Comparison of ENCODE assay signal across 1 cellular context in genomic region chr2:240255811-240256703, GRCh38.
TF ChIP-seq lines count a peak whose summit lies in the region.

No MANE protein-coding gene starts in this region.

TF ChIP-seq in HepG2, 621 proteins besides CTCF, POLR2A, EP300 and RAD21 (continued from another document and continues in another):
- TF ChIP-seq, protein P1, sequence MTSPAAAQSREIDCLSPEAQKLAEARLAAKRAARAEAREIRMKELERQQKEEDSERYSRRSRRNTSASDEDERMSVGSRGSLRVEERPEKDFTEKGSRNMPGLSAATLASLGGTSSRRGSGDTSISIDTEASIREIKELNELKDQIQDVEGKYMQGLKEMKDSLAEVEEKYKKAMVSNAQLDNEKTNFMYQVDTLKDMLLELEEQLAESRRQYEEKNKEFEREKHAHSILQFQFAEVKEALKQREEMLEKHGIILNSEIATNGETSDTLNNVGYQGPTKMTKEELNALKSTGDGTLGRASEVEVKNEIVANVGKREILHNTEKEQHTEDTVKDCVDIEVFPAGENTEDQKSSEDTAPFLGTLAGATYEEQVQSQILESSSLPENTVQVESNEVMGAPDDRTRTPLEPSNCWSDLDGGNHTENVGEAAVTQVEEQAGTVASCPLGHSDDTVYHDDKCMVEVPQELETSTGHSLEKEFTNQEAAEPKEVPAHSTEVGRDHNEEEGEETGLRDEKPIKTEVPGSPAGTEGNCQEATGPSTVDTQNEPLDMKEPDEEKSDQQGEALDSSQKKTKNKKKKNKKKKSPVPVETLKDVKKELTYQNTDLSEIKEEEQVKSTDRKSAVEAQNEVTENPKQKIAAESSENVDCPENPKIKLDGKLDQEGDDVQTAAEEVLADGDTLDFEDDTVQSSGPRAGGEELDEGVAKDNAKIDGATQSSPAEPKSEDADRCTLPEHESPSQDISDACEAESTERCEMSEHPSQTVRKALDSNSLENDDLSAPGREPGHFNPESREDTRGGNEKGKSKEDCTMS (CRISPR knock-in tag; conservative IDR thresholded peaks at IDR 0.05) = no peak
- TF ChIP-seq SNAI1 (CRISPR knock-in tag; IDR thresholded peaks at IDR 0.05; ENCODE audit: borderline replicate concordance) (no peak), ZNF331 (CRISPR knock-in tag; IDR thresholded peaks at IDR 0.05) (peak; percentile 80; the same call in 1 of the 2 replicates), ZNF263 (CRISPR knock-in tag; IDR thresholded peaks at IDR 0.05) (no peak), ZNF607 (CRISPR knock-in tag; IDR thresholded peaks at IDR 0.05; ENCODE audit: borderline replicate concordance) (peak; percentile 48; the same call in 1 of the 2 replicates), TOE1 (CRISPR knock-in tag; IDR thresholded peaks at IDR 0.05) (no peak), ZMYM3 (CRISPR knock-in tag; IDR thresholded peaks at IDR 0.05) (no peak), SIN3B (IDR thresholded peaks at IDR 0.05; ENCODE audit: low read length) (no peak), KAT7 (CRISPR knock-in tag; IDR thresholded peaks at IDR 0.05; ENCODE audit: borderline replicate concordance) (0 out of 2 replicates have a peak, but pooled peaks have one; percentile 44), MBD4 (IDR thresholded peaks at IDR 0.05; ENCODE audit: borderline replicate concordance, low read length) (no peak), RELA (CRISPR knock-in tag; IDR thresholded peaks at IDR 0.05) (peak; percentile 60; the same call in 1 of the 2 replicates), DMTF1 (CRISPR knock-in tag; IDR thresholded peaks at IDR 0.05) (no peak), HCFC1 (IDR thresholded peaks at IDR 0.05; ENCODE audit: low read depth, low read length) (no peak), FOXC1 (CRISPR knock-in tag; IDR thresholded peaks at IDR 0.05; ENCODE audit: borderline replicate concordance) (no peak), FOXM1 (CRISPR knock-in tag; IDR thresholded peaks at IDR 0.05) (no peak), U2AF1 (optimal IDR thresholded peaks at IDR 0.05; ENCODE audit: low read depth, low read length) (no peak), ETV6 (CRISPR knock-in tag; conservative IDR thresholded peaks at IDR 0.05) (no peak), FUBP1 (CRISPR knock-in tag; IDR thresholded peaks at IDR 0.05; ENCODE audit: borderline replicate concordance) (no peak), ZNF724P (CRISPR knock-in tag; IDR thresholded peaks at IDR 0.05; ENCODE audit: borderline replicate concordance) (0 out of 2 replicates have a peak, but pooled peaks have one; percentile 23), KDM4B (CRISPR knock-in tag; IDR thresholded peaks at IDR 0.05) (no peak; the same call in 1 of the 2 replicates), FOSL2 (CRISPR knock-in tag; IDR thresholded peaks at IDR 0.05) (peak; percentile 84), HOXD1 (CRISPR knock-in tag; IDR thresholded peaks at IDR 0.05) (no peak), MIER2 (CRISPR knock-in tag; IDR thresholded peaks at IDR 0.05) (0 out of 2 replicates have a peak, but pooled peaks have one; percentile 42), ZNF746 (CRISPR knock-in tag; IDR thresholded peaks at IDR 0.05) (no peak; the same call in 1 of the 2 replicates), FOXP1 (IDR thresholded peaks at IDR 0.05) (no peak), FOXP1 (CRISPR knock-in tag; IDR thresholded peaks at IDR 0.05) (peak; percentile 25; the same call in 1 of the 2 replicates), MTF2 (CRISPR knock-in tag; IDR thresholded peaks at IDR 0.05; ENCODE audit: borderline replicate concordance) (no peak), ZSCAN30 (CRISPR knock-in tag; IDR thresholded peaks at IDR 0.05) (no peak), ZNF256 (CRISPR knock-in tag; conservative IDR thresholded peaks at IDR 0.05) (no peak), TBL1XR1 (IDR thresholded peaks at IDR 0.05; ENCODE audit: borderline replicate concordance, low read length, partially characterized antibody) (no peak), HNRNPLL (IDR thresholded peaks at IDR 0.05; ENCODE audit: low read depth, low read length, poor library complexity, severe bottlenecking) (no peak), ZNF564 (CRISPR knock-in tag; IDR thresholded peaks at IDR 0.05) (no peak), FOXP4 (CRISPR knock-in tag; IDR thresholded peaks at IDR 0.05) (peak; percentile 42), GRHL1 (CRISPR knock-in tag; conservative IDR thresholded peaks at IDR 0.05) (no peak), ZBTB3 (CRISPR knock-in tag; IDR thresholded peaks at IDR 0.05; ENCODE audit: borderline replicate concordance, low read depth) (no peak), ZNF629 (CRISPR knock-in tag; conservative IDR thresholded peaks at IDR 0.05) (no peak), ZNF841 (CRISPR knock-in tag; IDR thresholded peaks at IDR 0.05; ENCODE audit: borderline replicate concordance) (no peak), ELF4 (CRISPR knock-in tag; IDR thresholded peaks at IDR 0.05; ENCODE audit: borderline replicate concordance) (no peak), ESRRA (CRISPR knock-in tag; IDR thresholded peaks at IDR 0.05; ENCODE audit: low read depth) (peak; percentile 19; the same call in 1 of the 2 replicates), CEBPB (IDR thresholded peaks at IDR 0.05; ENCODE audit: borderline replicate concordance, low read depth, low read length) (peak; percentile 72; the same call in 1 of the 2 replicates), CSRNP2 (CRISPR knock-in tag; conservative IDR thresholded peaks at IDR 0.05; ENCODE audit: low read depth) (no peak), NCOR1 (IDR thresholded peaks at IDR 0.05; ENCODE audit: borderline replicate concordance, low read length) (peak; percentile 37; the same call in 1 of the 2 replicates), MTF1 (CRISPR knock-in tag; IDR thresholded peaks at IDR 0.05) (no peak), MAFF (IDR thresholded peaks at IDR 0.05; ENCODE audit: low read depth, low read length) (no peak)
- TF ChIP-seq, protein P2, sequence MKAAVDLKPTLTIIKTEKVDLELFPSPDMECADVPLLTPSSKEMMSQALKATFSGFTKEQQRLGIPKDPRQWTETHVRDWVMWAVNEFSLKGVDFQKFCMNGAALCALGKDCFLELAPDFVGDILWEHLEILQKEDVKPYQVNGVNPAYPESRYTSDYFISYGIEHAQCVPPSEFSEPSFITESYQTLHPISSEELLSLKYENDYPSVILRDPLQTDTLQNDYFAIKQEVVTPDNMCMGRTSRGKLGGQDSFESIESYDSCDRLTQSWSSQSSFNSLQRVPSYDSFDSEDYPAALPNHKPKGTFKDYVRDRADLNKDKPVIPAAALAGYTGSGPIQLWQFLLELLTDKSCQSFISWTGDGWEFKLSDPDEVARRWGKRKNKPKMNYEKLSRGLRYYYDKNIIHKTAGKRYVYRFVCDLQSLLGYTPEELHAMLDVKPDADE (CRISPR knock-in tag; IDR thresholded peaks at IDR 0.05) = no peak
- TF ChIP-seq, protein P3, sequence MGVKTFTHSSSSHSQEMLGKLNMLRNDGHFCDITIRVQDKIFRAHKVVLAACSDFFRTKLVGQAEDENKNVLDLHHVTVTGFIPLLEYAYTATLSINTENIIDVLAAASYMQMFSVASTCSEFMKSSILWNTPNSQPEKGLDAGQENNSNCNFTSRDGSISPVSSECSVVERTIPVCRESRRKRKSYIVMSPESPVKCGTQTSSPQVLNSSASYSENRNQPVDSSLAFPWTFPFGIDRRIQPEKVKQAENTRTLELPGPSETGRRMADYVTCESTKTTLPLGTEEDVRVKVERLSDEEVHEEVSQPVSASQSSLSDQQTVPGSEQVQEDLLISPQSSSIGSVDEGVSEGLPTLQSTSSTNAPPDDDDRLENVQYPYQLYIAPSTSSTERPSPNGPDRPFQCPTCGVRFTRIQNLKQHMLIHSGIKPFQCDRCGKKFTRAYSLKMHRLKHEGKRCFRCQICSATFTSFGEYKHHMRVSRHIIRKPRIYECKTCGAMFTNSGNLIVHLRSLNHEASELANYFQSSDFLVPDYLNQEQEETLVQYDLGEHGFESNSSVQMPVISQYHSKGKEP (CRISPR knock-in tag; IDR thresholded peaks at IDR 0.05) = no peak
- TF ChIP-seq, protein P4, sequence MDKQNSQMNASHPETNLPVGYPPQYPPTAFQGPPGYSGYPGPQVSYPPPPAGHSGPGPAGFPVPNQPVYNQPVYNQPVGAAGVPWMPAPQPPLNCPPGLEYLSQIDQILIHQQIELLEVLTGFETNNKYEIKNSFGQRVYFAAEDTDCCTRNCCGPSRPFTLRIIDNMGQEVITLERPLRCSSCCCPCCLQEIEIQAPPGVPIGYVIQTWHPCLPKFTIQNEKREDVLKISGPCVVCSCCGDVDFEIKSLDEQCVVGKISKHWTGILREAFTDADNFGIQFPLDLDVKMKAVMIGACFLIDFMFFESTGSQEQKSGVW (CRISPR knock-in tag; IDR thresholded peaks at IDR 0.05; ENCODE audit: borderline replicate concordance) = no peak
- TF ChIP-seq, protein P5, sequence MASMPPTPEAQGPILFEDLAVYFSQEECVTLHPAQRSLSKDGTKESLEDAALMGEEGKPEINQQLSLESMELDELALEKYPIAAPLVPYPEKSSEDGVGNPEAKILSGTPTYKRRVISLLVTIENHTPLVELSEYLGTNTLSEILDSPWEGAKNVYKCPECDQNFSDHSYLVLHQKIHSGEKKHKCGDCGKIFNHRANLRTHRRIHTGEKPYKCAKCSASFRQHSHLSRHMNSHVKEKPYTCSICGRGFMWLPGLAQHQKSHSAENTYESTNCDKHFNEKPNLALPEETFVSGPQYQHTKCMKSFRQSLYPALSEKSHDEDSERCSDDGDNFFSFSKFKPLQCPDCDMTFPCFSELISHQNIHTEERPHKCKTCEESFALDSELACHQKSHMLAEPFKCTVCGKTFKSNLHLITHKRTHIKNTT (CRISPR knock-in tag; IDR thresholded peaks at IDR 0.05) = no peak
- TF ChIP-seq, protein P6, sequence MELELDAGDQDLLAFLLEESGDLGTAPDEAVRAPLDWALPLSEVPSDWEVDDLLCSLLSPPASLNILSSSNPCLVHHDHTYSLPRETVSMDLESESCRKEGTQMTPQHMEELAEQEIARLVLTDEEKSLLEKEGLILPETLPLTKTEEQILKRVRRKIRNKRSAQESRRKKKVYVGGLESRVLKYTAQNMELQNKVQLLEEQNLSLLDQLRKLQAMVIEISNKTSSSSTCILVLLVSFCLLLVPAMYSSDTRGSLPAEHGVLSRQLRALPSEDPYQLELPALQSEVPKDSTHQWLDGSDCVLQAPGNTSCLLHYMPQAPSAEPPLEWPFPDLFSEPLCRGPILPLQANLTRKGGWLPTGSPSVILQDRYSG (CRISPR knock-in tag; IDR thresholded peaks at IDR 0.05) = no peak
